9 cellular contexts compared by ENCODE assay signal in genomic region chr20:35700625-35701148, GRCh38. TPM values are rescaled to one million over a fixed set of nuclear protein-coding genes. Genes with fewer than 3 reads are reported as not detected.
DNase-seq lines count a peak whose midpoint lies in the region; ATAC-seq, FAIRE-seq and TF ChIP-seq lines count a peak whose summit lies in the region.
"Had no signal": no experiment of that assay in that cellular context is flagged by ENCODE, and none has a peak within 500 bp of the region (broad histone marks: within the 10 kb centered on the region; RNA-seq: fewer than 3 reads in every experiment).

No MANE protein-coding gene starts in this region.

- no peak overlapping the region for H3K27ac ChIP-seq in iPS-18a (ENCODE audit: low read length)
- peak overlapping the region; percentile 82 to 91 for H3K27ac ChIP-seq in uterus

- H3K9me3 Mint-ChIP-seq in stimulated activated naive CD8-positive, alpha-beta T cell treated with anti-CD3 and anti-CD28 coated beads, Interleukin-15, Interleukin-2, amounts not matched to agents 100 ng/mL and 50 ng/mL, for 24 hours = no peaks in the 10 kb centered on the region
- H3K9me3 Mint-ChIP-seq in activated CD8-positive, alpha-beta T cell treated with anti-CD3 and anti-CD28 coated beads, Interleukin-2, amount 10 ng/mL, durations not matched to agents 7 days and 5 days (ENCODE audit: insufficient read depth) = no peaks in the 10 kb centered on the region

- H3K27me3 ChIP-seq in iPS-18a (ENCODE audit: control insufficient read depth, insufficient read depth, low read length) (no peaks in the 10 kb centered on the region), uterus (no peaks in the 10 kb centered on the region)
- H3K27me3 ChIP-seq: left lung had no signal

- H3K4me3 ChIP-seq in iPS-18a (ENCODE audit: low read length) (peak overlapping the region; percentile 80), uterus (no peak overlapping the region)

- no peak for ATAC-seq in stimulated activated naive CD8-positive, alpha-beta T cell treated with anti-CD3 and anti-CD28 coated beads, Interleukin-15, Interleukin-2, amounts not matched to agents 100 U/mL and 50 U/mL, for 24 hours
- ATAC-seq in activated CD8-positive, alpha-beta T cell treated with anti-CD3 and anti-CD28 coated beads, Interleukin-2, amount 10 ng/mL, durations not matched to agents 7 days and 5 days = no peak
- ATAC-seq: left lung had no signal

- no peaks in the 10 kb centered on the region for H3K9me3 ChIP-seq in iPS-18a (ENCODE audit: control insufficient read depth, low read depth, low read length)
- no peaks in the 10 kb centered on the region for H3K9me3 ChIP-seq in uterus
- H3K9me3 ChIP-seq: left lung had no signal

- peaks cover 62% of the 10 kb centered on the region for H3K36me3 Mint-ChIP-seq in stimulated activated naive CD8-positive, alpha-beta T cell treated with anti-CD3 and anti-CD28 coated beads, Interleukin-15, Interleukin-2, amounts not matched to agents 100 ng/mL and 50 ng/mL, for 24 hours (ENCODE audit: low read depth)
- H3K36me3 Mint-ChIP-seq in activated CD8-positive, alpha-beta T cell treated with anti-CD3 and anti-CD28 coated beads, Interleukin-2, amount 10 ng/mL, durations not matched to agents 7 days and 5 days (ENCODE audit: low read depth) = peaks cover 69% of the 10 kb centered on the region

- H3K4me1 ChIP-seq in iPS-18a (ENCODE audit: control insufficient read depth, low read depth, low read length) (no peaks in the 10 kb centered on the region), uterus (peaks cover 0 to 14% of the 10 kb centered on the region in 2 donors)

- no peak for DNase-seq in stimulated activated naive CD8-positive, alpha-beta T cell treated with anti-CD3 and anti-CD28 coated beads, Interleukin-15, Interleukin-2, amounts not matched to agents 100 U/mL and 50 U/mL, for 24 hours
- DNase-seq in activated CD8-positive, alpha-beta T cell treated with anti-CD3 and anti-CD28 coated beads, Interleukin-2, amount 10 ng/mL, durations not matched to agents 7 days and 5 days = no peak
- DNase-seq in uterus (no peak), EL (no peak), DMS153 (lab: John Stamatoyannopoulos, UW) (no peak), GM12892 (ENCODE audit: insufficient read length) (no peak)
- DNase-seq: left lung had no signal

- peak overlapping the region; percentile 95 for H3K4me3 Mint-ChIP-seq in stimulated activated naive CD8-positive, alpha-beta T cell treated with anti-CD3 and anti-CD28 coated beads, Interleukin-15, Interleukin-2, amounts not matched to agents 100 ng/mL and 50 ng/mL, for 24 hours
- H3K4me3 Mint-ChIP-seq in activated CD8-positive, alpha-beta T cell treated with anti-CD3 and anti-CD28 coated beads, Interleukin-2, amount 10 ng/mL, durations not matched to agents 7 days and 5 days = peak overlapping the region; percentile 84

- CTCF ChIA-PET in activated CD8-positive, alpha-beta T cell treated with anti-CD3 and anti-CD28 coated beads, Interleukin-2, amount 10 ng/mL, durations not matched to agents 7 days and 5 days (lab: Charles Lee) = interaction anchor here (0.8 to 2.7 kb wide), 4 partner anchors 12 to 253 kb away, joined by 3 to 13 read pairs (median 4); partner anchors contain the start of gene SCAND1

- FAIRE-seq in GM12892 (lab: Jason Lieb, UNC) = no peak

- H3K9ac ChIP-seq in iPS-18a (ENCODE audit: low read length) = no peak overlapping the region

- TF ChIP-seq POLR2A in uterus (IDR thresholded peaks at IDR 0.05) (no peak), GM12892 (IDR thresholded peaks at IDR 0.05; ENCODE audit: low read depth, low read length) (no peak)

- no peaks in the 10 kb centered on the region for H3K27me3 Mint-ChIP-seq in stimulated activated naive CD8-positive, alpha-beta T cell treated with anti-CD3 and anti-CD28 coated beads, Interleukin-15, Interleukin-2, amounts not matched to agents 100 ng/mL and 50 ng/mL, for 24 hours
- H3K27me3 Mint-ChIP-seq in activated CD8-positive, alpha-beta T cell treated with anti-CD3 and anti-CD28 coated beads, Interleukin-2, amount 10 ng/mL, durations not matched to agents 7 days and 5 days (ENCODE audit: low read depth) = no peaks in the 10 kb centered on the region

- TF ChIP-seq CTCF in uterus (IDR thresholded peaks at IDR 0.05) = no peak

- H3K27ac Mint-ChIP-seq in stimulated activated naive CD8-positive, alpha-beta T cell treated with anti-CD3 and anti-CD28 coated beads, Interleukin-15, Interleukin-2, amounts not matched to agents 100 ng/mL and 50 ng/mL, for 24 hours = peak overlapping the region; percentile 95
- H3K27ac Mint-ChIP-seq in activated CD8-positive, alpha-beta T cell treated with anti-CD3 and anti-CD28 coated beads, Interleukin-2, amount 10 ng/mL, durations not matched to agents 7 days and 5 days = peak overlapping the region; percentile 99

- intact Hi-C loops in uterus (cut with DNase I; ENCODE audit: low total_unique reads) = no loop called here

- H3K36me3 ChIP-seq in iPS-18a (ENCODE audit: control insufficient read depth, low read depth, low read length) = peaks cover 36% of the 10 kb centered on the region
- H3K36me3 ChIP-seq in uterus = no peaks in the 10 kb centered on the region

- peaks cover 54% of the 10 kb centered on the region for H3K4me1 Mint-ChIP-seq in stimulated activated naive CD8-positive, alpha-beta T cell treated with anti-CD3 and anti-CD28 coated beads, Interleukin-15, Interleukin-2, amounts not matched to agents 100 ng/mL and 50 ng/mL, for 24 hours (ENCODE audit: low read depth)
- H3K4me1 Mint-ChIP-seq in activated CD8-positive, alpha-beta T cell treated with anti-CD3 and anti-CD28 coated beads, Interleukin-2, amount 10 ng/mL, durations not matched to agents 7 days and 5 days (ENCODE audit: low read depth) = peaks cover 48% of the 10 kb centered on the region

- POLR2A ChIA-PET in activated CD8-positive, alpha-beta T cell treated with anti-CD3 and anti-CD28 coated beads, Interleukin-2, amount 10 ng/mL, durations not matched to agents 7 days and 5 days (lab: Charles Lee) = interaction anchor here (1.1 to 4.4 kb wide), 7 partner anchors 19 to 208 kb away, joined by 3 to 36 read pairs (median 9); partner anchors contain the start of genes CPNE1, RBM12 and RBM39

RNA-seq across cellular contexts. Expression of gene ROMO1, which starts 1.5 kb away (rescaled TPM):
- total RNA-seq in activated CD8-positive, alpha-beta T cell treated with anti-CD3 and anti-CD28 coated beads, Interleukin-2, amount 10 ng/mL, durations not matched to agents 7 days and 5 days = 100 to 1,000 TPM; 134 to 143 TPM
- total RNA-seq in uterus = 100 to 1,000 TPM in 2 of 4 donors, 10 to 100 TPM in 2; 69.3 to 492 (median 171) TPM
- polyA plus RNA-seq in GM12892 (2012; ENCODE audit: missing spikeins) = 80.8 TPM

RNA-seq across cellular contexts. Expression of gene NFS1, which starts 1.5 kb away (rescaled TPM):
- 10 to 100 TPM; 32.7 to 34.7 TPM for total RNA-seq in activated CD8-positive, alpha-beta T cell treated with anti-CD3 and anti-CD28 coated beads, Interleukin-2, amount 10 ng/mL, durations not matched to agents 7 days and 5 days
- total RNA-seq in uterus = 10 to 100 TPM in 3 of 4 donors, 1 to 10 TPM in 1; 9.1 to 35.4 (median 20.4) TPM
- polyA plus RNA-seq in GM12892 (2012; ENCODE audit: missing spikeins) = 25.7 TPM

RNA-seq across cellular contexts. Expression of gene CPNE1, which starts 36.0 kb away (rescaled TPM):
- total RNA-seq in activated CD8-positive, alpha-beta T cell treated with anti-CD3 and anti-CD28 coated beads, Interleukin-2, amount 10 ng/mL, durations not matched to agents 7 days and 5 days = 100 to 1,000 TPM; 271 to 272 TPM
- total RNA-seq in uterus = 100 to 1,000 TPM in 3 of 4 donors, 10 to 100 TPM in 1; 86.8 to 295 (median 142) TPM
- polyA plus RNA-seq in GM12892 (2012; ENCODE audit: missing spikeins) = 137 TPM

RNA-seq across cellular contexts. Expression of gene RBM12, which starts 36.0 kb away (rescaled TPM):
- total RNA-seq in activated CD8-positive, alpha-beta T cell treated with anti-CD3 and anti-CD28 coated beads, Interleukin-2, amount 10 ng/mL, durations not matched to agents 7 days and 5 days = 100 to 1,000 TPM; 112 to 119 TPM
- total RNA-seq in uterus = 100 to 1,000 TPM in 1 of 4 donors, 10 to 100 TPM in 2, 1 to 10 TPM in 1; 9.5 to 105 (median 54.4) TPM
- polyA plus RNA-seq in GM12892 (2012; ENCODE audit: missing spikeins) = 41.9 TPM

RNA-seq across cellular contexts. Expression of gene RBM39, which starts 41.4 kb away (rescaled TPM):
- 100 to 1,000 TPM; 333 to 358 TPM for total RNA-seq in activated CD8-positive, alpha-beta T cell treated with anti-CD3 and anti-CD28 coated beads, Interleukin-2, amount 10 ng/mL, durations not matched to agents 7 days and 5 days
- 100 to 1,000 TPM; 232 to 592 (median 389) TPM for total RNA-seq in uterus
- 234 TPM for polyA plus RNA-seq in GM12892 (2012; ENCODE audit: missing spikeins)
